ENCODE assay signal across 13 cellular contexts in the genomic region with DNA sequence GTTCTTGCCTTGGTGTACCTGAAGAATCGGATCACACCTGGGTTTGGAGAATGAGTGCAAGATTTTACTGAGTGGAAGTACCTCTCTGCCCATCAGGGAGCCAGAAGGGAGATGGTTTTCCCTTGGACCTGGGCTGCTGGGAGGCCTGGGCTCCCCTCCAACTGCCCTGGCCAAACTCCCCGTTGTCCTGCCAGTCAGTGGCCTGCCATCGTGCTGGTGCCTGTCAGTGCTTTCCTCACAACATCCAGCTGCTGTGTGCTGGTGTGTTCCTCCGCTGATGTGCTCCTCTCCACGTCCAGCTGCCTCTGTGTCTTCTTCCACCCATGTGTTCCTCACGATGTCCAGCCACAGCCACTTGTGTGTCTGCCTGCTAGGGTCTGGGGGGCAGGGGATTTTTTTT.
DNase-seq lines count a peak whose midpoint lies in the region; ATAC-seq and TF ChIP-seq lines count a peak whose summit lies in the region.
"Had no signal": no experiment of that assay in that cellular context is flagged by ENCODE, and none has a peak within 500 bp of the region (broad histone marks: within the 10 kb centered on the region; RNA-seq: fewer than 3 reads in every experiment).

No MANE protein-coding gene starts in this region.

- intact Hi-C loops in head of caudate nucleus (cut with DNase I), result no loop called here

- ATAC-seq in HG02938 (IDR thresholded peaks at IDR 0.05; ENCODE audit: unreplicated experiment), result no peak
- ATAC-seq: PC-3 had no signal

- POLR2A ChIA-PET in HEK293T (lab: Yijun Ruan, JAX), result no interaction called here

- H3K27ac ChIP-seq in angular gyrus (ENCODE audit: low read depth, low read length), result peak overlapping the region; percentile 53
- peak overlapping the region; percentile 53 for H3K27ac ChIP-seq in layer of hippocampus (ENCODE audit: low read depth, low read length)

- peak in 38 of 42 donors; percentile 3 to 77 (median 36) for DNase-seq in head of caudate nucleus
- peak; percentile 62 for DNase-seq in superior temporal gyrus (ENCODE audit: extremely low spot score)
- DNase-seq in NCI-H2171 treated with DMSO at 0.1 percent for 48 hours (lab: John Stamatoyannopoulos, UW), result no peak
- no peak for DNase-seq in HEK293T (ENCODE audit: extremely low spot score)
- DNase-seq: DMS 273 treated with DMSO at 0.1 percent for 48 hours, Karpas-422, NCI-H1417 treated with DMSO at 0.1 percent for 48 hours, NCI-H2029 treated with DMSO at 0.1 percent for 48 hours, NCI-H524 treated with DMSO at 0.1 percent for 48 hours, PC-3 had no signal

- H3K27me3 ChIP-seq in layer of hippocampus (ENCODE audit: control insufficient read depth, insufficient read depth, low read length), result no peaks in the 10 kb centered on the region

- CTCF ChIA-PET in HEK293T (lab: Yijun Ruan, JAX), result no interaction called here

TF ChIP-seq in HEK293T, 16 proteins besides CTCF, POLR2A, EP300 and RAD21:
- TF ChIP-seq SUZ12 (IDR thresholded peaks at IDR 0.05), result no peak
- TF ChIP-seq FOXM1 (IDR thresholded peaks at IDR 0.05; ENCODE audit: borderline replicate concordance), result no peak
- TF ChIP-seq, protein P1, sequence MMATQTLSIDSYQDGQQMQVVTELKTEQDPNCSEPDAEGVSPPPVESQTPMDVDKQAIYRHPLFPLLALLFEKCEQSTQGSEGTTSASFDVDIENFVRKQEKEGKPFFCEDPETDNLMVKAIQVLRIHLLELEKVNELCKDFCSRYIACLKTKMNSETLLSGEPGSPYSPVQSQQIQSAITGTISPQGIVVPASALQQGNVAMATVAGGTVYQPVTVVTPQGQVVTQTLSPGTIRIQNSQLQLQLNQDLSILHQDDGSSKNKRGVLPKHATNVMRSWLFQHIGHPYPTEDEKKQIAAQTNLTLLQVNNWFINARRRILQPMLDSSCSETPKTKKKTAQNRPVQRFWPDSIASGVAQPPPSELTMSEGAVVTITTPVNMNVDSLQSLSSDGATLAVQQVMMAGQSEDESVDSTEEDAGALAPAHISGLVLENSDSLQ (IDR thresholded peaks at IDR 0.05), result no peak

Comparison
In these comparisons a context has a peak if more than half of its experiments do, and no peak if none do; other contexts are left out.
1. DNase-seq: peak in head of caudate nucleus (38 of 42) and superior temporal gyrus (single experiment); none in NCI-H2171 treated with DMSO at 0.1 percent for 48 hours (single experiment) and HEK293T (single experiment).